Comparison of ENCODE assay signal across 22 cellular contexts in the genomic region with DNA sequence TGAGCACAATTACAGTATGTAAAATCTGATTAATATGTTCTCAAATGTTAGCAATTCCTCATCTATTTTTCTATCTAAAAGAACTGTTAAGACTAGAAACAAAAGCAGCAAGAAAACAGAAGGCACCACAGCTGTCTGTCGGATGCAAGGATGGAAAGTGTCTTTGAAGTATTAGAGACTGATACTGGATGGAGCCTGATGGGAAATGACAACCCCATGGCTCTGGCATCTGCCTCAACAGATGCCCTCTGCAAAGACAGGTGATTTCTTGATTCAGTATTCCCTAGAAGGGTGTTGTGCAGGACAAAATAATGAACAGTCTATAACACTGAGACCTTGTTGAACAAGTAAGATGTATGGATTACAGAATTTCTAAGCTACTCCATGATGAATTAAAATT. TPM values are rescaled to one million over a fixed set of nuclear protein-coding genes. Genes with fewer than 3 reads are reported as not detected.
"Had no signal": no experiment of that assay in that cellular context is flagged by ENCODE, and none has a peak within 500 bp of the region (broad histone marks: within the 10 kb centered on the region; RNA-seq: fewer than 3 reads in every experiment).

No MANE protein-coding gene starts in this region.

- DNase-seq: KBM-7, NCI-H1092, NCI-H1105 treated with DMSO at 0.1 percent for 48 hours, NCI-H1417 treated with DMSO at 0.1 percent for 48 hours, NCI-H146, NCI-H1694 treated with DMSO at 0.1 percent for 48 hours, NCI-H1930, NCI-H2081, NCI-H2107, NCI-H2227 treated with DMSO at 0.1 percent for 48 hours, NCI-H446, NCI-H510A, NCI-H526 treated with DMSO at 0.1 percent for 48 hours, NCI-H748 treated with DMSO at 0.1 percent for 48 hours, OCI-M1, Right ventricle myocardium superior, RPMI8226, SIG-M5 had no signal

RNA-seq across cellular contexts. Expression of gene LRCH2, which starts 19.7 kb away (rescaled TPM):
- total RNA-seq: LHCN-M2; T-helper 1 cell treated with Interleukin-12 subunit alpha and Interleukin-12 subunit beta and Interleukin-4 antibody, amounts not matched to agents 30 ng/mL and 1 ng/mL, for 36 hours had no signal

RNA-seq across cellular contexts. Expression of gene RBMXL3, which starts 24.9 kb away (rescaled TPM):
- total RNA-seq: LHCN-M2; MCF 10A; Right ventricle myocardium superior; SJSA1; T-helper 1 cell treated with Interleukin-12 subunit alpha and Interleukin-12 subunit beta and Interleukin-4 antibody, amounts not matched to agents 30 ng/mL and 1 ng/mL, for 36 hours had no signal
